ENCODE assay signal across 1 cellular context in the genomic region with DNA sequence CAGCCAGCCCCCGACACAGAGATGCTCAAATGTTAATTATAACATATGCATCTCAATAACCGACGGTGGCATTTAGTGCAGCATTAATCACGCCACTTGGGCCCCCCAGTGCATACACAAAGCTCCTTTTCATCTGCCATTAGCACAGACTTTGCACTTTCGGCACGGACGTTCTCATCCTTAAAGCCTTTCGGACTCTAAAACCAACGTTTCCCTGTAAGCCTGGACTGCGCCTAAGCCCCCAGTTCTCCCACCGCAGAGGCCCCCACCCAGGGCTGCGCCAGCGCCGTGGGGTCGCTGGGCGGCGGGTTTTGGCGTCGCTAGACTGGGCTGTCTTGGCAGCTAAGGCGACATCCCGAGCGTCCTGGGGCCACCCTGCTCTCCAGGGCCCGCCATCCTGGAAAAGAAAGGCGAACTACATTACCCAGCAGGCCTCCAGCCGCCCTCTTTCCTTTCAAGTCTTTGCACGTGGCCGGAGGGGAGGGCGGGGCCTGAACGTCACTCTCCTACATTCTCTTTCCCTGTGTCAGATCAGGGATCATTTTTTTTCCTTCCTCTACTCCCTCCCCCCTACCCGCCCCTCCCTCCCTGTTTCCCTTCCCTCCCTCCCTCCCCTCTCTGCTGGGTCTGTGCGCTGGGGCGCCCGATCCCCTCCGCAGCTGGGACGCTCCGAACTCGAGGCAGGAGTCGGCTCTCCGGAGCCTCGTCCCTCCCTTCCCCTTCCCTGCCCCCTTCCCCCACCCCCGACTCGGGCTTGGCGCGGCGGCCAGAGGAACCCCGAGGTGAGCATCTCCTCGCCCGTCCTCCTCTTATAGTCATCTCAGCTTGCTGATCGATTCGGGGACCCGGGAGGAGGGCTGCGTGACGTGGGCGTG.
TF ChIP-seq lines count a peak whose summit lies in the region.

Gene CTIF, plus strand, starts transcription at position 501 of the 875 bp plus-strand sequence. CDS start 80,535 bp downstream, outside the sequence.

TF ChIP-seq in K562, 482 proteins besides CTCF, POLR2A, EP300 and RAD21 (continued from another document and continues in another):
- TF ChIP-seq NR2C1 (IDR thresholded peaks at IDR 0.05) = no peak
- TF ChIP-seq NR2C1 (tag; IDR thresholded peaks at IDR 0.05) = 0 out of 2 replicates have a peak, but pooled peaks have one; percentile 27
- TF ChIP-seq, protein P1, sequence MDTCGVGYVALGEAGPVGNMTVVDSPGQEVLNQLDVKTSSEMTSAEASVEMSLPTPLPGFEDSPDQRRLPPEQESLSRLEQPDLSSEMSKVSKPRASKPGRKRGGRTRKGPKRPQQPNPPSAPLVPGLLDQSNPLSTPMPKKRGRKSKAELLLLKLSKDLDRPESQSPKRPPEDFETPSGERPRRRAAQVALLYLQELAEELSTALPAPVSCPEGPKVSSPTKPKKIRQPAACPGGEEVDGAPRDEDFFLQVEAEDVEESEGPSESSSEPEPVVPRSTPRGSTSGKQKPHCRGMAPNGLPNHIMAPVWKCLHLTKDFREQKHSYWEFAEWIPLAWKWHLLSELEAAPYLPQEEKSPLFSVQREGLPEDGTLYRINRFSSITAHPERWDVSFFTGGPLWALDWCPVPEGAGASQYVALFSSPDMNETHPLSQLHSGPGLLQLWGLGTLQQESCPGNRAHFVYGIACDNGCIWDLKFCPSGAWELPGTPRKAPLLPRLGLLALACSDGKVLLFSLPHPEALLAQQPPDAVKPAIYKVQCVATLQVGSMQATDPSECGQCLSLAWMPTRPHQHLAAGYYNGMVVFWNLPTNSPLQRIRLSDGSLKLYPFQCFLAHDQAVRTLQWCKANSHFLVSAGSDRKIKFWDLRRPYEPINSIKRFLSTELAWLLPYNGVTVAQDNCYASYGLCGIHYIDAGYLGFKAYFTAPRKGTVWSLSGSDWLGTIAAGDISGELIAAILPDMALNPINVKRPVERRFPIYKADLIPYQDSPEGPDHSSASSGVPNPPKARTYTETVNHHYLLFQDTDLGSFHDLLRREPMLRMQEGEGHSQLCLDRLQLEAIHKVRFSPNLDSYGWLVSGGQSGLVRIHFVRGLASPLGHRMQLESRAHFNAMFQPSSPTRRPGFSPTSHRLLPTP (IDR thresholded peaks at IDR 0.05; ENCODE audit: borderline replicate concordance, extremely low read depth, insufficient read length) = no peak
- TF ChIP-seq MTA3 (IDR thresholded peaks at IDR 0.05; ENCODE audit: borderline replicate concordance) = no peak
- TF ChIP-seq ETS1 (conservative IDR thresholded peaks at IDR 0.05; ENCODE audit: control insufficient read depth, low read depth, low read length) = peak; percentile 57; the same call in 1 of the 2 replicates
- TF ChIP-seq, protein P2, sequence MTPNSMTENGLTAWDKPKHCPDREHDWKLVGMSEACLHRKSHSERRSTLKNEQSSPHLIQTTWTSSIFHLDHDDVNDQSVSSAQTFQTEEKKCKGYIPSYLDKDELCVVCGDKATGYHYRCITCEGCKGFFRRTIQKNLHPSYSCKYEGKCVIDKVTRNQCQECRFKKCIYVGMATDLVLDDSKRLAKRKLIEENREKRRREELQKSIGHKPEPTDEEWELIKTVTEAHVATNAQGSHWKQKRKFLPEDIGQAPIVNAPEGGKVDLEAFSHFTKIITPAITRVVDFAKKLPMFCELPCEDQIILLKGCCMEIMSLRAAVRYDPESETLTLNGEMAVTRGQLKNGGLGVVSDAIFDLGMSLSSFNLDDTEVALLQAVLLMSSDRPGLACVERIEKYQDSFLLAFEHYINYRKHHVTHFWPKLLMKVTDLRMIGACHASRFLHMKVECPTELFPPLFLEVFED (CRISPR knock-in tag; conservative IDR thresholded peaks at IDR 0.05) = no peak
- TF ChIP-seq KLF13 (tag; IDR thresholded peaks at IDR 0.05; ENCODE audit: borderline replicate concordance, low read depth) = no peak
- TF ChIP-seq TBP (optimal IDR thresholded peaks at IDR 0.05; ENCODE audit: low read depth, low read length) = peak; percentile 64
- TF ChIP-seq BCOR (IDR thresholded peaks at IDR 0.05) = no peak
- no peak for TF ChIP-seq ATF6 (CRISPR knock-in tag; IDR thresholded peaks at IDR 0.05)
- TF ChIP-seq, protein P3, sequence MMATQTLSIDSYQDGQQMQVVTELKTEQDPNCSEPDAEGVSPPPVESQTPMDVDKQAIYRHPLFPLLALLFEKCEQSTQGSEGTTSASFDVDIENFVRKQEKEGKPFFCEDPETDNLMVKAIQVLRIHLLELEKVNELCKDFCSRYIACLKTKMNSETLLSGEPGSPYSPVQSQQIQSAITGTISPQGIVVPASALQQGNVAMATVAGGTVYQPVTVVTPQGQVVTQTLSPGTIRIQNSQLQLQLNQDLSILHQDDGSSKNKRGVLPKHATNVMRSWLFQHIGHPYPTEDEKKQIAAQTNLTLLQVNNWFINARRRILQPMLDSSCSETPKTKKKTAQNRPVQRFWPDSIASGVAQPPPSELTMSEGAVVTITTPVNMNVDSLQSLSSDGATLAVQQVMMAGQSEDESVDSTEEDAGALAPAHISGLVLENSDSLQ (IDR thresholded peaks at IDR 0.05) = peak; percentile 70
- no peak for TF ChIP-seq ZFX (CRISPR knock-in tag; IDR thresholded peaks at IDR 0.05)
- TF ChIP-seq FOXJ3 (CRISPR knock-in tag; IDR thresholded peaks at IDR 0.05) = no peak
- TF ChIP-seq TAF1 (IDR thresholded peaks at IDR 0.05; ENCODE audit: control insufficient read depth, extremely low read depth, insufficient read depth, low read length, severe bottlenecking) = peak; percentile 56
- TF ChIP-seq FOSL1 (tag; conservative IDR thresholded peaks at IDR 0.05) = peak; percentile 14; the same call in 1 of the 2 replicates
- no peak for TF ChIP-seq HMG20B (CRISPR knock-in tag; IDR thresholded peaks at IDR 0.05)
- TF ChIP-seq ZC3H8 (IDR thresholded peaks at IDR 0.05) = no peak
- TF ChIP-seq ATF1 (CRISPR knock-in tag; IDR thresholded peaks at IDR 0.05) = no peak
- peak; percentile 39; the same call in 1 of the 2 replicates for TF ChIP-seq ATF1 (tag; IDR thresholded peaks at IDR 0.05)
- no peak for TF ChIP-seq HMG20A (CRISPR knock-in tag; conservative IDR thresholded peaks at IDR 0.05)
- TF ChIP-seq, protein P4, sequence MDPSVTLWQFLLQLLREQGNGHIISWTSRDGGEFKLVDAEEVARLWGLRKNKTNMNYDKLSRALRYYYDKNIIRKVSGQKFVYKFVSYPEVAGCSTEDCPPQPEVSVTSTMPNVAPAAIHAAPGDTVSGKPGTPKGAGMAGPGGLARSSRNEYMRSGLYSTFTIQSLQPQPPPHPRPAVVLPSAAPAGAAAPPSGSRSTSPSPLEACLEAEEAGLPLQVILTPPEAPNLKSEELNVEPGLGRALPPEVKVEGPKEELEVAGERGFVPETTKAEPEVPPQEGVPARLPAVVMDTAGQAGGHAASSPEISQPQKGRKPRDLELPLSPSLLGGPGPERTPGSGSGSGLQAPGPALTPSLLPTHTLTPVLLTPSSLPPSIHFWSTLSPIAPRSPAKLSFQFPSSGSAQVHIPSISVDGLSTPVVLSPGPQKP (CRISPR knock-in tag; IDR thresholded peaks at IDR 0.05) = no peak
- TF ChIP-seq ZNF561 (CRISPR knock-in tag; conservative IDR thresholded peaks at IDR 0.05) = no peak
- TF ChIP-seq, protein P5, sequence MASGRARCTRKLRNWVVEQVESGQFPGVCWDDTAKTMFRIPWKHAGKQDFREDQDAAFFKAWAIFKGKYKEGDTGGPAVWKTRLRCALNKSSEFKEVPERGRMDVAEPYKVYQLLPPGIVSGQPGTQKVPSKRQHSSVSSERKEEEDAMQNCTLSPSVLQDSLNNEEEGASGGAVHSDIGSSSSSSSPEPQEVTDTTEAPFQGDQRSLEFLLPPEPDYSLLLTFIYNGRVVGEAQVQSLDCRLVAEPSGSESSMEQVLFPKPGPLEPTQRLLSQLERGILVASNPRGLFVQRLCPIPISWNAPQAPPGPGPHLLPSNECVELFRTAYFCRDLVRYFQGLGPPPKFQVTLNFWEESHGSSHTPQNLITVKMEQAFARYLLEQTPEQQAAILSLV (tag; IDR thresholded peaks at IDR 0.05) = no peak
- TF ChIP-seq NR1H2 (CRISPR knock-in tag; IDR thresholded peaks at IDR 0.05) = no peak
- TF ChIP-seq CREM (IDR thresholded peaks at IDR 0.05; ENCODE audit: low read depth) = peak; percentile 77
- TF ChIP-seq SP1 (CRISPR knock-in tag; IDR thresholded peaks at IDR 0.05) = peak; percentile 42; the same call in 1 of the 2 replicates
- peak; percentile 50; the same call in 1 of the 2 replicates for TF ChIP-seq PHF8 (IDR thresholded peaks at IDR 0.05; ENCODE audit: borderline replicate concordance, low read length)
- TF ChIP-seq TGIF2 (CRISPR knock-in tag; IDR thresholded peaks at IDR 0.05) = no peak
- peak; percentile 70 to 88 for TF ChIP-seq MNT (conservative IDR thresholded peaks at IDR 0.05)
- TF ChIP-seq RBFOX2 (IDR thresholded peaks at IDR 0.05; ENCODE audit: low read depth, low read length) = peak; percentile 59; the same call in 1 of the 2 replicates
- no peak for TF ChIP-seq HLTF (IDR thresholded peaks at IDR 0.05)
- TF ChIP-seq, protein P6, sequence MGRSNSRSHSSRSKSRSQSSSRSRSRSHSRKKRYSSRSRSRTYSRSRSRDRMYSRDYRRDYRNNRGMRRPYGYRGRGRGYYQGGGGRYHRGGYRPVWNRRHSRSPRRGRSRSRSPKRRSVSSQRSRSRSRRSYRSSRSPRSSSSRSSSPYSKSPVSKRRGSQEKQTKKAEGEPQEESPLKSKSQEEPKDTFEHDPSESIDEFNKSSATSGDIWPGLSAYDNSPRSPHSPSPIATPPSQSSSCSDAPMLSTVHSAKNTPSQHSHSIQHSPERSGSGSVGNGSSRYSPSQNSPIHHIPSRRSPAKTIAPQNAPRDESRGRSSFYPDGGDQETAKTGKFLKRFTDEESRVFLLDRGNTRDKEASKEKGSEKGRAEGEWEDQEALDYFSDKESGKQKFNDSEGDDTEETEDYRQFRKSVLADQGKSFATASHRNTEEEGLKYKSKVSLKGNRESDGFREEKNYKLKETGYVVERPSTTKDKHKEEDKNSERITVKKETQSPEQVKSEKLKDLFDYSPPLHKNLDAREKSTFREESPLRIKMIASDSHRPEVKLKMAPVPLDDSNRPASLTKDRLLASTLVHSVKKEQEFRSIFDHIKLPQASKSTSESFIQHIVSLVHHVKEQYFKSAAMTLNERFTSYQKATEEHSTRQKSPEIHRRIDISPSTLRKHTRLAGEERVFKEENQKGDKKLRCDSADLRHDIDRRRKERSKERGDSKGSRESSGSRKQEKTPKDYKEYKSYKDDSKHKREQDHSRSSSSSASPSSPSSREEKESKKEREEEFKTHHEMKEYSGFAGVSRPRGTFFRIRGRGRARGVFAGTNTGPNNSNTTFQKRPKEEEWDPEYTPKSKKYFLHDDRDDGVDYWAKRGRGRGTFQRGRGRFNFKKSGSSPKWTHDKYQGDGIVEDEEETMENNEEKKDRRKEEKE (IDR thresholded peaks at IDR 0.05; ENCODE audit: borderline replicate concordance in 1 of 2, control insufficient read depth in 1 of 2, low read depth in 2 of 2, low read length in 1 of 2) = no peak
- TF ChIP-seq, protein P7, sequence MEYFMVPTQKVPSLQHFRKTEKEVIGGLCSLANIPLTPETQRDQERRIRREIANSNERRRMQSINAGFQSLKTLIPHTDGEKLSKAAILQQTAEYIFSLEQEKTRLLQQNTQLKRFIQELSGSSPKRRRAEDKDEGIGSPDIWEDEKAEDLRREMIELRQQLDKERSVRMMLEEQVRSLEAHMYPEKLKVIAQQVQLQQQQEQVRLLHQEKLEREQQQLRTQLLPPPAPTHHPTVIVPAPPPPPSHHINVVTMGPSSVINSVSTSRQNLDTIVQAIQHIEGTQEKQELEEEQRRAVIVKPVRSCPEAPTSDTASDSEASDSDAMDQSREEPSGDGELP (CRISPR knock-in tag; IDR thresholded peaks at IDR 0.05; ENCODE audit: borderline replicate concordance) = peak; percentile 31; the same call in 1 of the 2 replicates
- TF ChIP-seq NR2C2 (CRISPR knock-in tag; IDR thresholded peaks at IDR 0.05) = no peak
- peak; percentile 40; the same call in 1 of the 2 replicates for TF ChIP-seq NR2C2 (tag; IDR thresholded peaks at IDR 0.05)
- no peak for TF ChIP-seq MTA2 (IDR thresholded peaks at IDR 0.05; ENCODE audit: low read depth)
- TF ChIP-seq ELK3 (CRISPR knock-in tag; IDR thresholded peaks at IDR 0.05) = no peak
- peak; percentile 97 for TF ChIP-seq TCF7 (IDR thresholded peaks at IDR 0.05; ENCODE audit: borderline replicate concordance)
